ENCODE assay signal across 22 cellular contexts in genomic region chr10:21696302-21696701, GRCh38.
"Had no signal": no experiment of that assay in that cellular context is flagged by ENCODE, and none has a peak within 500 bp of the region (broad histone marks: within the 10 kb centered on the region; RNA-seq: fewer than 3 reads in every experiment).

No MANE protein-coding gene starts in this region.

- H3K27ac ChIP-seq: RWPE1, SJSA1, SK-N-MC had no signal

- ATAC-seq: Panc1, PC-3 had no signal

- H3K4me3 ChIP-seq: MG63, SJSA1, SK-N-MC had no signal

- DNase-seq: Karpas-422, KBM-7, MG63, NCI-H1092, NCI-H1105 treated with DMSO at 0.1 percent for 48 hours, NCI-H1417 treated with DMSO at 0.1 percent for 48 hours, NCI-H187, NCI-H2029, NCI-H2081 treated with DMSO at 0.1 percent for 48 hours, NCI-H2171, NCI-H226, NCI-H446, NCI-H510A, NCI-H524 treated with DMSO at 0.1 percent for 48 hours, NCI-H69, NCI-H774, PC-3, SIG-M5 had no signal

- H3K4me1 ChIP-seq: SJSA1 had no signal

- H3K27me3 ChIP-seq: MG63, SJSA1 had no signal
